ENCODE assay signal across 10 cellular contexts in genomic region chrX:106874075-106874474, GRCh38. TPM values are rescaled to one million over a fixed set of nuclear protein-coding genes. Genes with fewer than 3 reads are reported as not detected.
DNase-seq lines count a peak whose midpoint lies in the region; ATAC-seq and TF ChIP-seq lines count a peak whose summit lies in the region.
"Had no signal": no experiment of that assay in that cellular context is flagged by ENCODE, and none has a peak within 500 bp of the region (broad histone marks: within the 10 kb centered on the region; RNA-seq: fewer than 3 reads in every experiment).

No MANE protein-coding gene starts in this region.

- H3K27me3 ChIP-seq in thyroid gland = no peaks in the 10 kb centered on the region
- no peaks in the 10 kb centered on the region for H3K27me3 ChIP-seq in aorta (ENCODE audit: control insufficient read depth in 1 of 2, insufficient read depth in 2 of 2, low read length in 1 of 2)

- DNase-seq in AG09319 (ENCODE audit: extremely low read depth, low read depth) (no peak), GM13977 (ENCODE audit: low spot score) (peak; percentile 13), SK-N-DZ (ENCODE audit: low spot score) (peak; percentile 5), glutamatergic neuron (no peak), thyroid gland (no peak), aorta (no peak), hepatic stellate cell (ENCODE audit: low spot score) (no peak)
- no peak for DNase-seq in stimulated activated CD4-positive, alpha-beta T cell treated with anti-CD3 and anti-CD28 coated beads, Interleukin-1b, Interleukin-23, amount 100 ng/mL, for 48 hours

- H3K4me3 ChIP-seq in thyroid gland (replicated peaks in 1 of 3) = no peak overlapping the region
- H3K4me3 ChIP-seq in aorta (ENCODE audit: low read length in 2 of 2) = no peak overlapping the region

- H3K4me3 Mint-ChIP-seq in glutamatergic neuron (ENCODE audit: unreplicated experiment) = no peak overlapping the region
- H3K4me3 Mint-ChIP-seq: stimulated activated naive CD8-positive, alpha-beta T cell treated with anti-CD3 and anti-CD28 coated beads, Interleukin-15, Interleukin-2, amounts not matched to agents 100 ng/mL and 50 ng/mL, for 24 hours had no signal

- TF ChIP-seq CTCF in AG09319 (IDR thresholded peaks at IDR 0.05; ENCODE audit: low read depth, low read length) (peak; percentile 59), GM13977 (IDR thresholded peaks at IDR 0.05; ENCODE audit: extremely low read depth, insufficient read depth, missing control alignments) (peak; percentile 52), glutamatergic neuron (IDR thresholded peaks at IDR 0.05; ENCODE audit: partially characterized antibody, unreplicated experiment) (peak; percentile 72), thyroid gland (IDR thresholded peaks at IDR 0.05) (peak in 3 of 6 experiments; percentile 33 to 52 (median 39))

- no peak overlapping the region for H3K27ac Mint-ChIP-seq in glutamatergic neuron (ENCODE audit: unreplicated experiment)
- H3K27ac Mint-ChIP-seq: stimulated activated naive CD8-positive, alpha-beta T cell treated with anti-CD3 and anti-CD28 coated beads, Interleukin-15, Interleukin-2, amounts not matched to agents 100 ng/mL and 50 ng/mL, for 24 hours had no signal

- H3K27me3 Mint-ChIP-seq in glutamatergic neuron (ENCODE audit: unreplicated experiment) = no peaks in the 10 kb centered on the region

- no peak for TF ChIP-seq POLR2A in thyroid gland (IDR thresholded peaks at IDR 0.05)

- WGBS in thyroid gland, 2 donors = 88 to 93% methylated on average over 2 of the region's 2 CpGs
- WGBS in aorta, 2 donors = 54 to 67% methylated on average over 2 of the region's 2 CpGs

- no peaks in the 10 kb centered on the region for H3K4me1 Mint-ChIP-seq in glutamatergic neuron (ENCODE audit: low read depth, unreplicated experiment)

- in situ Hi-C loops in GM13977 (cut with MboI; ENCODE audit: low pct_unique_long_range_greater_than_20kb, low sequenced_read_pairs, unreplicated experiment) = no loop called here

- no peaks in the 10 kb centered on the region for H3K9me3 Mint-ChIP-seq in glutamatergic neuron (ENCODE audit: unreplicated experiment)
- H3K9me3 Mint-ChIP-seq: stimulated activated naive CD8-positive, alpha-beta T cell treated with anti-CD3 and anti-CD28 coated beads, Interleukin-15, Interleukin-2, amounts not matched to agents 100 ng/mL and 50 ng/mL, for 24 hours had no signal

- H3K27ac ChIP-seq in thyroid gland (no peak overlapping the region), aorta (ENCODE audit: low read depth in 1 of 2, low read length in 2 of 2) (no peak overlapping the region)

- H3K36me3 Mint-ChIP-seq in glutamatergic neuron (ENCODE audit: unreplicated experiment) = no peaks in the 10 kb centered on the region

- H3K9me3 ChIP-seq in thyroid gland (no peaks in the 10 kb centered on the region), aorta (ENCODE audit: control insufficient read depth, low read length) (no peaks in the 10 kb centered on the region)

- H3K4me1 ChIP-seq in thyroid gland (no peaks in the 10 kb centered on the region), aorta (ENCODE audit: control insufficient read depth in 1 of 2, insufficient read depth in 2 of 2, low read length in 2 of 2) (no peaks in the 10 kb centered on the region)

- ATAC-seq in aorta (ENCODE audit: low FRiP score) = no peak

- intact Hi-C loops in thyroid gland (cut with DNase I) = no loop called here
- intact Hi-C loops in aorta (cut with DNase I) = no loop called here

- no peaks in the 10 kb centered on the region for H3K36me3 ChIP-seq in thyroid gland
- no peaks in the 10 kb centered on the region for H3K36me3 ChIP-seq in aorta (ENCODE audit: control insufficient read depth in 1 of 2, insufficient read depth in 2 of 2, low read length in 1 of 2)

RNA-seq across cellular contexts. Expression of gene RIPPLY1, which starts 29.1 kb away (rescaled TPM):
- not detected in 2 replicates for polyA plus RNA-seq in SK-N-DZ (2014; cell fraction: cytosol; rRNA removed)
- not detected in 2 replicates for polyA plus RNA-seq in SK-N-DZ (2014; cell fraction: nucleus; rRNA removed)
- total RNA-seq in glutamatergic neuron (ENCODE audit: unreplicated experiment) (not detected), thyroid gland (not detected), aorta (not detected)
- not detected for polyA plus RNA-seq in aorta
- polyA plus RNA-seq: esophagus had no signal

RNA-seq across cellular contexts. Expression of gene CLDN2, which starts 46.1 kb away (rescaled TPM):
- not detected in 2 replicates for polyA plus RNA-seq in SK-N-DZ (2014; cell fraction: cytosol; rRNA removed)
- polyA plus RNA-seq in SK-N-DZ (2014; cell fraction: nucleus; rRNA removed) = not detected in 2 replicates
- total RNA-seq in glutamatergic neuron (ENCODE audit: unreplicated experiment) (not detected), thyroid gland (under 1 TPM in 2 of 4 donors, not detected in 2; 0.29 to 0.34 TPM), aorta (not detected)
- not detected for polyA plus RNA-seq in aorta
- polyA plus RNA-seq: esophagus had no signal

Comparison
In these comparisons a context has a peak if more than half of its experiments do, and no peak if none do; other contexts are left out.
1. DNase-seq: peak in GM13977 (single experiment) and SK-N-DZ (single experiment); none in AG09319 (single experiment), glutamatergic neuron (single experiment), thyroid gland (0 of 2), stimulated activated CD4-positive, alpha-beta T cell treated with anti-CD3 and anti-CD28 coated beads, Interleukin-1b, Interleukin-23, amount 100 ng/mL, for 48 hours (single experiment), aorta (0 of 2) and hepatic stellate cell (single experiment).